Comparison of ENCODE assay signal across 3 cellular contexts in genomic region chr17:6218333-6218732, GRCh38.
TF ChIP-seq lines count a peak whose summit lies in the region.

No MANE protein-coding gene starts in this region.

TF ChIP-seq in GM23338, 12 proteins besides CTCF, POLR2A, EP300 and RAD21 (continues in another document):
- no peak for TF ChIP-seq ZNF331 (CRISPR knock-in tag; IDR thresholded peaks at IDR 0.05; ENCODE audit: low read depth)
- no peak for TF ChIP-seq NANOG (IDR thresholded peaks at IDR 0.05; ENCODE audit: borderline replicate concordance)
- TF ChIP-seq JUNB (IDR thresholded peaks at IDR 0.05; ENCODE audit: unreplicated experiment) = no peak
- no peak for TF ChIP-seq EZH2phosphoT487 (IDR thresholded peaks at IDR 0.05; ENCODE audit: unreplicated experiment)
- TF ChIP-seq POLR2AphosphoS5 (IDR thresholded peaks at IDR 0.05; ENCODE audit: low read depth) = no peak
- no peak for TF ChIP-seq STAT1 (IDR thresholded peaks at IDR 0.05; ENCODE audit: unreplicated experiment)
- TF ChIP-seq, protein P1, sequence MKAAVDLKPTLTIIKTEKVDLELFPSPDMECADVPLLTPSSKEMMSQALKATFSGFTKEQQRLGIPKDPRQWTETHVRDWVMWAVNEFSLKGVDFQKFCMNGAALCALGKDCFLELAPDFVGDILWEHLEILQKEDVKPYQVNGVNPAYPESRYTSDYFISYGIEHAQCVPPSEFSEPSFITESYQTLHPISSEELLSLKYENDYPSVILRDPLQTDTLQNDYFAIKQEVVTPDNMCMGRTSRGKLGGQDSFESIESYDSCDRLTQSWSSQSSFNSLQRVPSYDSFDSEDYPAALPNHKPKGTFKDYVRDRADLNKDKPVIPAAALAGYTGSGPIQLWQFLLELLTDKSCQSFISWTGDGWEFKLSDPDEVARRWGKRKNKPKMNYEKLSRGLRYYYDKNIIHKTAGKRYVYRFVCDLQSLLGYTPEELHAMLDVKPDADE (IDR thresholded peaks at IDR 0.05) = no peak
- no peak for TF ChIP-seq EZH2 (IDR thresholded peaks at IDR 0.05; ENCODE audit: low read depth, unreplicated experiment)
- no peak for TF ChIP-seq ZNF114 (CRISPR knock-in tag; IDR thresholded peaks at IDR 0.05)
- TF ChIP-seq, protein P2, sequence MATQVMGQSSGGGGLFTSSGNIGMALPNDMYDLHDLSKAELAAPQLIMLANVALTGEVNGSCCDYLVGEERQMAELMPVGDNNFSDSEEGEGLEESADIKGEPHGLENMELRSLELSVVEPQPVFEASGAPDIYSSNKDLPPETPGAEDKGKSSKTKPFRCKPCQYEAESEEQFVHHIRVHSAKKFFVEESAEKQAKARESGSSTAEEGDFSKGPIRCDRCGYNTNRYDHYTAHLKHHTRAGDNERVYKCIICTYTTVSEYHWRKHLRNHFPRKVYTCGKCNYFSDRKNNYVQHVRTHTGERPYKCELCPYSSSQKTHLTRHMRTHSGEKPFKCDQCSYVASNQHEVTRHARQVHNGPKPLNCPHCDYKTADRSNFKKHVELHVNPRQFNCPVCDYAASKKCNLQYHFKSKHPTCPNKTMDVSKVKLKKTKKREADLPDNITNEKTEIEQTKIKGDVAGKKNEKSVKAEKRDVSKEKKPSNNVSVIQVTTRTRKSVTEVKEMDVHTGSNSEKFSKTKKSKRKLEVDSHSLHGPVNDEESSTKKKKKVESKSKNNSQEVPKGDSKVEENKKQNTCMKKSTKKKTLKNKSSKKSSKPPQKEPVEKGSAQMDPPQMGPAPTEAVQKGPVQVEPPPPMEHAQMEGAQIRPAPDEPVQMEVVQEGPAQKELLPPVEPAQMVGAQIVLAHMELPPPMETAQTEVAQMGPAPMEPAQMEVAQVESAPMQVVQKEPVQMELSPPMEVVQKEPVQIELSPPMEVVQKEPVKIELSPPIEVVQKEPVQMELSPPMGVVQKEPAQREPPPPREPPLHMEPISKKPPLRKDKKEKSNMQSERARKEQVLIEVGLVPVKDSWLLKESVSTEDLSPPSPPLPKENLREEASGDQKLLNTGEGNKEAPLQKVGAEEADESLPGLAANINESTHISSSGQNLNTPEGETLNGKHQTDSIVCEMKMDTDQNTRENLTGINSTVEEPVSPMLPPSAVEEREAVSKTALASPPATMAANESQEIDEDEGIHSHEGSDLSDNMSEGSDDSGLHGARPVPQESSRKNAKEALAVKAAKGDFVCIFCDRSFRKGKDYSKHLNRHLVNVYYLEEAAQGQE (IDR thresholded peaks at IDR 0.05; ENCODE audit: unreplicated experiment) = no peak

TF ChIP-seq in H1, 55 proteins besides CTCF, POLR2A, EP300 and RAD21:
- TF ChIP-seq POU5F1 (IDR thresholded peaks at IDR 0.05; ENCODE audit: low read depth, low read length) = no peak
- TF ChIP-seq JUND (IDR thresholded peaks at IDR 0.05; ENCODE audit: low read length) = no peak
- no peak for TF ChIP-seq PHF8 (conservative IDR thresholded peaks at IDR 0.05; ENCODE audit: low read depth, low read length)
- TF ChIP-seq ZNF274 (IDR thresholded peaks at IDR 0.05; ENCODE audit: borderline replicate concordance, extremely low read depth, low read length) = no peak
- no peak for TF ChIP-seq ATF2 (IDR thresholded peaks at IDR 0.05; ENCODE audit: low read length)
- no peak for TF ChIP-seq CHD1 (IDR thresholded peaks at IDR 0.05; ENCODE audit: low read depth, low read length)
- TF ChIP-seq, protein P3, sequence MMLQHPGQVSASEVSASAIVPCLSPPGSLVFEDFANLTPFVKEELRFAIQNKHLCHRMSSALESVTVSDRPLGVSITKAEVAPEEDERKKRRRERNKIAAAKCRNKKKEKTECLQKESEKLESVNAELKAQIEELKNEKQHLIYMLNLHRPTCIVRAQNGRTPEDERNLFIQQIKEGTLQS (IDR thresholded peaks at IDR 0.05; ENCODE audit: insufficient read depth, low read depth, low read length) = no peak
- TF ChIP-seq CEBPB (IDR thresholded peaks at IDR 0.05; ENCODE audit: low read depth, low read length) = no peak
- TF ChIP-seq USF2 (IDR thresholded peaks at IDR 0.05; ENCODE audit: low read length) = no peak
- no peak for TF ChIP-seq RBBP5 (IDR thresholded peaks at IDR 0.05; ENCODE audit: borderline replicate concordance, low read depth, low read length)
- TF ChIP-seq, protein P4, sequence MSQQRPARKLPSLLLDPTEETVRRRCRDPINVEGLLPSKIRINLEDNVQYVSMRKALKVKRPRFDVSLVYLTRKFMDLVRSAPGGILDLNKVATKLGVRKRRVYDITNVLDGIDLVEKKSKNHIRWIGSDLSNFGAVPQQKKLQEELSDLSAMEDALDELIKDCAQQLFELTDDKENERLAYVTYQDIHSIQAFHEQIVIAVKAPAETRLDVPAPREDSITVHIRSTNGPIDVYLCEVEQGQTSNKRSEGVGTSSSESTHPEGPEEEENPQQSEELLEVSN (IDR thresholded peaks at IDR 0.05) = no peak
- no peak for TF ChIP-seq SP4 (IDR thresholded peaks at IDR 0.05; ENCODE audit: low read length)
- no peak for TF ChIP-seq SRF (IDR thresholded peaks at IDR 0.05; ENCODE audit: low read depth, low read length)
- no peak for TF ChIP-seq SIN3A (conservative IDR thresholded peaks at IDR 0.05 in 1 of 2, IDR thresholded peaks at IDR 0.05 in 1 of 2; ENCODE audit: low read depth in 1 of 2, low read length in 2 of 2)

TF ChIP-seq in WTC11, 78 proteins besides CTCF, POLR2A, EP300 and RAD21:
- no peak for TF ChIP-seq NFATC4 (CRISPR knock-in tag; IDR thresholded peaks at IDR 0.05)
- no peak for TF ChIP-seq EMX1 (CRISPR knock-in tag; IDR thresholded peaks at IDR 0.05)
- no peak for TF ChIP-seq ZNF423 (CRISPR knock-in tag; IDR thresholded peaks at IDR 0.05)
- TF ChIP-seq NFE2L1 (CRISPR knock-in tag; IDR thresholded peaks at IDR 0.05) = no peak
- TF ChIP-seq TEAD4 (CRISPR knock-in tag; IDR thresholded peaks at IDR 0.05) = no peak
- TF ChIP-seq FOXP1 (CRISPR knock-in tag; IDR thresholded peaks at IDR 0.05; ENCODE audit: borderline replicate concordance) = no peak
- TF ChIP-seq NFYB (CRISPR knock-in tag; conservative IDR thresholded peaks at IDR 0.05; ENCODE audit: low read depth) = no peak
- TF ChIP-seq AR (CRISPR knock-in tag; IDR thresholded peaks at IDR 0.05) = no peak
- no peak for TF ChIP-seq CBFB (CRISPR knock-in tag; IDR thresholded peaks at IDR 0.05; ENCODE audit: low read depth)
- TF ChIP-seq HMGA2 (CRISPR knock-in tag; IDR thresholded peaks at IDR 0.05) = no peak
- TF ChIP-seq, protein P5, sequence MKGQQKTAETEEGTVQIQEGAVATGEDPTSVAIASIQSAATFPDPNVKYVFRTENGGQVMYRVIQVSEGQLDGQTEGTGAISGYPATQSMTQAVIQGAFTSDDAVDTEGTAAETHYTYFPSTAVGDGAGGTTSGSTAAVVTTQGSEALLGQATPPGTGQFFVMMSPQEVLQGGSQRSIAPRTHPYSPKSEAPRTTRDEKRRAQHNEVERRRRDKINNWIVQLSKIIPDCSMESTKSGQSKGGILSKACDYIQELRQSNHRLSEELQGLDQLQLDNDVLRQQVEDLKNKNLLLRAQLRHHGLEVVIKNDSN (CRISPR knock-in tag; IDR thresholded peaks at IDR 0.05) = no peak
- TF ChIP-seq, protein P6, sequence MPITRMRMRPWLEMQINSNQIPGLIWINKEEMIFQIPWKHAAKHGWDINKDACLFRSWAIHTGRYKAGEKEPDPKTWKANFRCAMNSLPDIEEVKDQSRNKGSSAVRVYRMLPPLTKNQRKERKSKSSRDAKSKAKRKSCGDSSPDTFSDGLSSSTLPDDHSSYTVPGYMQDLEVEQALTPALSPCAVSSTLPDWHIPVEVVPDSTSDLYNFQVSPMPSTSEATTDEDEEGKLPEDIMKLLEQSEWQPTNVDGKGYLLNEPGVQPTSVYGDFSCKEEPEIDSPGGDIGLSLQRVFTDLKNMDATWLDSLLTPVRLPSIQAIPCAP (CRISPR knock-in tag; IDR thresholded peaks at IDR 0.05) = no peak
- no peak for TF ChIP-seq MXD4 (CRISPR knock-in tag; IDR thresholded peaks at IDR 0.05; ENCODE audit: borderline replicate concordance)
- TF ChIP-seq ZNF317 (CRISPR knock-in tag; IDR thresholded peaks at IDR 0.05; ENCODE audit: borderline replicate concordance, low read depth) = no peak
- no peak for TF ChIP-seq TCF7 (CRISPR knock-in tag; IDR thresholded peaks at IDR 0.05; ENCODE audit: low read depth)
- TF ChIP-seq, protein P7, sequence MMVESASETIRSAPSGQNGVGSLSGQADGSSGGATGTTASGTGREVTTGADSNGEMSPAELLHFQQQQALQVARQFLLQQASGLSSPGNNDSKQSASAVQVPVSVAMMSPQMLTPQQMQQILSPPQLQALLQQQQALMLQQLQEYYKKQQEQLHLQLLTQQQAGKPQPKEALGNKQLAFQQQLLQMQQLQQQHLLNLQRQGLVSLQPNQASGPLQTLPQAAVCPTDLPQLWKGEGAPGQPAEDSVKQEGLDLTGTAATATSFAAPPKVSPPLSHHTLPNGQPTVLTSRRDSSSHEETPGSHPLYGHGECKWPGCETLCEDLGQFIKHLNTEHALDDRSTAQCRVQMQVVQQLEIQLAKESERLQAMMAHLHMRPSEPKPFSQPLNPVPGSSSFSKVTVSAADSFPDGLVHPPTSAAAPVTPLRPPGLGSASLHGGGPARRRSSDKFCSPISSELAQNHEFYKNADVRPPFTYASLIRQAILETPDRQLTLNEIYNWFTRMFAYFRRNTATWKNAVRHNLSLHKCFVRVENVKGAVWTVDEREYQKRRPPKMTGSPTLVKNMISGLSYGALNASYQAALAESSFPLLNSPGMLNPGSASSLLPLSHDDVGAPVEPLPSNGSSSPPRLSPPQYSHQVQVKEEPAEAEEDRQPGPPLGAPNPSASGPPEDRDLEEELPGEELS (CRISPR knock-in tag; IDR thresholded peaks at IDR 0.05) = no peak
- TF ChIP-seq RELA (CRISPR knock-in tag; IDR thresholded peaks at IDR 0.05; ENCODE audit: borderline replicate concordance) = no peak
TF ChIP-seq in WTC11: peak in this region for 0.
